In genomic region chr5:154368041-154368800, GRCh38 we compare ENCODE assay signal across 9 cellular contexts.
A peak's percentile ranks its signal among the peaks of the same experiment; 100 is the strongest.
DNase-seq lines count a peak whose midpoint lies in the region; ATAC-seq lines count a peak whose summit lies in the region.
"Had no signal": no experiment of that assay in that cellular context is flagged by ENCODE, and none has a peak within 500 bp of the region (broad histone marks: within the 10 kb centered on the region; RNA-seq: fewer than 3 reads in every experiment).

No MANE protein-coding gene starts in this region.

- no peaks in the 10 kb centered on the region for H3K9me3 Mint-ChIP-seq in activated naive CD4-positive, alpha-beta T cell treated with anti-CD3 and anti-CD28 coated beads, Interleukin-2, amount 10 ng/mL, durations not matched to agents 7 days and 5 days

- CTCF ChIA-PET in activated naive CD4-positive, alpha-beta T cell treated with anti-CD3 and anti-CD28 coated beads, Interleukin-2, amount 10 ng/mL, durations not matched to agents 7 days and 5 days (lab: Charles Lee): no interaction called here

- DNase-seq in HS-5 (ENCODE audit: low read depth): peak; percentile 90
- DNase-seq in astrocyte of the hippocampus (ENCODE audit: low read depth, low spot score): peak; percentile 95
- peak; percentile 76 for DNase-seq in iPS DF 4.7 (ENCODE audit: extremely low read depth, low spot score)
- peak; percentile 91 for DNase-seq in smooth muscle cell of the brain vasculature (ENCODE audit: low read depth, low spot score)
- no peak for DNase-seq in activated naive CD4-positive, alpha-beta T cell treated with anti-CD3 and anti-CD28 coated beads, Interleukin-2, amount 10 ng/mL, durations not matched to agents 7 days and 5 days
- DNase-seq: activated CD4-positive, alpha-beta T cell treated with anti-CD3 and anti-CD28 coated beads for 36 hours had no signal

- no peaks in the 10 kb centered on the region for H3K27me3 Mint-ChIP-seq in activated naive CD4-positive, alpha-beta T cell treated with anti-CD3 and anti-CD28 coated beads, Interleukin-2, amount 10 ng/mL, durations not matched to agents 7 days and 5 days
- H3K27me3 Mint-ChIP-seq: activated CD4-positive, alpha-beta T cell treated with anti-CD3 and anti-CD28 coated beads for 36 hours had no signal

- H3K4me1 Mint-ChIP-seq in activated naive CD4-positive, alpha-beta T cell treated with anti-CD3 and anti-CD28 coated beads, Interleukin-2, amount 10 ng/mL, durations not matched to agents 7 days and 5 days: no peaks in the 10 kb centered on the region

- peaks cover 1% of the 10 kb centered on the region for H3K36me3 Mint-ChIP-seq in activated naive CD4-positive, alpha-beta T cell treated with anti-CD3 and anti-CD28 coated beads, Interleukin-2, amount 10 ng/mL, durations not matched to agents 7 days and 5 days

- no peak overlapping the region for H3K27ac Mint-ChIP-seq in activated naive CD4-positive, alpha-beta T cell treated with anti-CD3 and anti-CD28 coated beads, Interleukin-2, amount 10 ng/mL, durations not matched to agents 7 days and 5 days
- H3K27ac Mint-ChIP-seq: activated CD4-positive, alpha-beta T cell treated with anti-CD3 and anti-CD28 coated beads for 36 hours had no signal

- no peak overlapping the region for H3K4me3 Mint-ChIP-seq in activated naive CD4-positive, alpha-beta T cell treated with anti-CD3 and anti-CD28 coated beads, Interleukin-2, amount 10 ng/mL, durations not matched to agents 7 days and 5 days
- H3K4me3 Mint-ChIP-seq: activated CD4-positive, alpha-beta T cell treated with anti-CD3 and anti-CD28 coated beads for 36 hours had no signal

- ATAC-seq in HG03135 (IDR thresholded peaks at IDR 0.05; ENCODE audit: unreplicated experiment): no peak
- no peak for ATAC-seq in GM18858 (IDR thresholded peaks at IDR 0.05; ENCODE audit: unreplicated experiment)
- ATAC-seq in HG02840 (IDR thresholded peaks at IDR 0.05; ENCODE audit: low FRiP score, unreplicated experiment): no peak
- ATAC-seq: activated CD4-positive, alpha-beta T cell treated with anti-CD3 and anti-CD28 coated beads for 36 hours had no signal
